ENCODE assay signal across 15 cellular contexts in genomic region chr10:35213699-35214098, GRCh38.
DNase-seq lines count a peak whose midpoint lies in the region; ATAC-seq, FAIRE-seq and TF ChIP-seq lines count a peak whose summit lies in the region.
"Had no signal": no experiment of that assay in that cellular context is flagged by ENCODE, and none has a peak within 500 bp of the region (broad histone marks: within the 10 kb centered on the region; RNA-seq: fewer than 3 reads in every experiment).

No MANE protein-coding gene starts in this region.

- peaks cover 55% of the 10 kb centered on the region for H3K36me3 Mint-ChIP-seq in activated CD8-positive, alpha-beta T cell treated with anti-CD3 and anti-CD28 coated beads, Interleukin-2, amount 10 ng/mL, durations not matched to agents 7 days and 5 days (ENCODE audit: low read depth)
- H3K36me3 Mint-ChIP-seq in effector memory CD8-positive, alpha-beta T cell (ENCODE audit: insufficient read depth): peaks cover 10% of the 10 kb centered on the region
- peaks cover 10% of the 10 kb centered on the region for H3K36me3 Mint-ChIP-seq in osteocyte (ENCODE audit: unreplicated experiment)

- no peaks in the 10 kb centered on the region for H3K79me2 ChIP-seq in SK-N-SH (ENCODE audit: insufficient read depth)

- no peak overlapping the region for H3K4me3 ChIP-seq in SK-N-SH (ENCODE audit: low read depth in 2 of 2, low read length in 1 of 2)
- H3K4me3 ChIP-seq: BLaER1 had no signal

- no peak overlapping the region for H2AFZ ChIP-seq in SK-N-SH (ENCODE audit: low read depth)

- TF ChIP-seq EP300 in SK-N-SH (IDR thresholded peaks at IDR 0.05; ENCODE audit: borderline replicate concordance in 1 of 2, low read depth in 1 of 2, low read length in 1 of 2): no peak

- peak; percentile 59 for FAIRE-seq in HTR-8/SVneo (lab: Jason Lieb, UNC)

- H3K36me3 ChIP-seq in SK-N-SH (replicated peaks in 1 of 2; ENCODE audit: control insufficient read depth in 1 of 2, insufficient read depth in 2 of 2, low read length in 1 of 2): no peaks in the 10 kb centered on the region
- H3K36me3 ChIP-seq: BLaER1 had no signal

- no peaks in the 10 kb centered on the region for H3K9me3 ChIP-seq in SK-N-SH
- H3K9me3 ChIP-seq: BLaER1 had no signal

- no peaks in the 10 kb centered on the region for H3K27me3 ChIP-seq in SK-N-SH (ENCODE audit: insufficient read depth)
- H3K27me3 ChIP-seq: BLaER1 had no signal

- DNase-seq in HTR-8/SVneo (ENCODE audit: insufficient read length, low spot score) (no peak), osteocyte (ENCODE audit: extremely low spot score, unreplicated experiment) (no peak), KG1 (lab: John Stamatoyannopoulos, UW) (no peak), SK-N-SH (no peak)
- no peak for DNase-seq in activated CD8-positive, alpha-beta T cell treated with anti-CD3 and anti-CD28 coated beads, Interleukin-2, amount 10 ng/mL, durations not matched to agents 7 days and 5 days
- DNase-seq in effector memory CD8-positive, alpha-beta T cell: no peak
- DNase-seq: H7, Karpas-422, MM.1S, NCI-H1105 treated with DMSO at 0.1 percent for 48 hours, NCI-H187, Right ventricle myocardium superior had no signal

- WGBS in SK-N-SH (ENCODE audit: low lambda C conversion rate): 91% methylated on average over 7 of the region's 7 CpGs

- no peaks in the 10 kb centered on the region for H3K9me2 ChIP-seq in SK-N-SH

- no peaks in the 10 kb centered on the region for H3K9me3 Mint-ChIP-seq in activated CD8-positive, alpha-beta T cell treated with anti-CD3 and anti-CD28 coated beads, Interleukin-2, amount 10 ng/mL, durations not matched to agents 7 days and 5 days (ENCODE audit: insufficient read depth)
- H3K9me3 Mint-ChIP-seq in effector memory CD8-positive, alpha-beta T cell: no peaks in the 10 kb centered on the region
- H3K9me3 Mint-ChIP-seq in osteocyte (ENCODE audit: unreplicated experiment): no peaks in the 10 kb centered on the region

- H3K27ac Mint-ChIP-seq in activated CD8-positive, alpha-beta T cell treated with anti-CD3 and anti-CD28 coated beads, Interleukin-2, amount 10 ng/mL, durations not matched to agents 7 days and 5 days: peak overlapping the region; percentile 8
- peak overlapping the region; percentile 44 to 76 for H3K27ac Mint-ChIP-seq in effector memory CD8-positive, alpha-beta T cell
- H3K27ac Mint-ChIP-seq in osteocyte (ENCODE audit: unreplicated experiment): peak overlapping the region; percentile 92

- H3K4me3 Mint-ChIP-seq in activated CD8-positive, alpha-beta T cell treated with anti-CD3 and anti-CD28 coated beads, Interleukin-2, amount 10 ng/mL, durations not matched to agents 7 days and 5 days: no peak overlapping the region
- H3K4me3 Mint-ChIP-seq in effector memory CD8-positive, alpha-beta T cell: no peak overlapping the region
- no peak overlapping the region for H3K4me3 Mint-ChIP-seq in osteocyte (ENCODE audit: unreplicated experiment)

- H3K4me1 Mint-ChIP-seq in activated CD8-positive, alpha-beta T cell treated with anti-CD3 and anti-CD28 coated beads, Interleukin-2, amount 10 ng/mL, durations not matched to agents 7 days and 5 days (ENCODE audit: low read depth): peaks cover 78% of the 10 kb centered on the region
- H3K4me1 Mint-ChIP-seq in effector memory CD8-positive, alpha-beta T cell (ENCODE audit: low read depth in 2 of 2): peaks cover 12 to 16% of the 10 kb centered on the region in 2 donors
- peaks cover 30% of the 10 kb centered on the region for H3K4me1 Mint-ChIP-seq in osteocyte (ENCODE audit: unreplicated experiment)

- H3F3A ChIP-seq in SK-N-SH (replicated peaks; ENCODE audit: insufficient read depth): no peaks in the 10 kb centered on the region

- TF ChIP-seq RAD21 in SK-N-SH (IDR thresholded peaks at IDR 0.05; ENCODE audit: low read length): no peak

- H3K27ac ChIP-seq in SK-N-SH (ENCODE audit: low read depth in 2 of 2, low read length in 1 of 2): no peak overlapping the region
- H3K27ac ChIP-seq: BLaER1 had no signal

- H4K20me1 ChIP-seq in SK-N-SH (ENCODE audit: insufficient read depth): no peaks in the 10 kb centered on the region
- H4K20me1 ChIP-seq: BLaER1 had no signal

- H3K27me3 Mint-ChIP-seq in activated CD8-positive, alpha-beta T cell treated with anti-CD3 and anti-CD28 coated beads, Interleukin-2, amount 10 ng/mL, durations not matched to agents 7 days and 5 days (ENCODE audit: low read depth): no peaks in the 10 kb centered on the region
- peaks cover 6% of the 10 kb centered on the region in 2 donors for H3K27me3 Mint-ChIP-seq in effector memory CD8-positive, alpha-beta T cell
- H3K27me3 Mint-ChIP-seq in osteocyte (ENCODE audit: unreplicated experiment): no peaks in the 10 kb centered on the region

- ATAC-seq in activated CD8-positive, alpha-beta T cell treated with anti-CD3 and anti-CD28 coated beads, Interleukin-2, amount 10 ng/mL, durations not matched to agents 7 days and 5 days: no peak
- no peak for ATAC-seq in effector memory CD8-positive, alpha-beta T cell (replicated peaks)
- ATAC-seq in GM19455 (IDR thresholded peaks at IDR 0.05; ENCODE audit: unreplicated experiment): no peak
- ATAC-seq: Panc1 had no signal

- H3K9ac ChIP-seq in SK-N-SH: no peak overlapping the region
- H3K9ac ChIP-seq: BLaER1 had no signal

- TF ChIP-seq CTCF in osteocyte (IDR thresholded peaks at IDR 0.05): no peak
- no peak for TF ChIP-seq CTCF in SK-N-SH (IDR thresholded peaks at IDR 0.05)

- POLR2A ChIA-PET in activated CD8-positive, alpha-beta T cell treated with anti-CD3 and anti-CD28 coated beads, Interleukin-2, amount 10 ng/mL, durations not matched to agents 7 days and 5 days (lab: Charles Lee): interaction anchor here (0.6 to 6.6 kb wide), 3 partner anchors 9 to 87 kb away, joined by 3 to 76 read pairs (median 5); partner anchors contain the start of gene CREM
- POLR2A ChIA-PET in SK-N-SH (lab: Yijun Ruan, JAX): no interaction called here

- no peaks in the 10 kb centered on the region; a peak in 1 of 4 replicates for H3K4me1 ChIP-seq in SK-N-SH (ENCODE audit: control insufficient read depth in 1 of 2, insufficient read depth in 2 of 2, low read depth in 1 of 2, low read length in 1 of 2)

- H3K4me2 ChIP-seq in SK-N-SH: no peak overlapping the region
- H3K4me2 ChIP-seq: BLaER1 had no signal

- CTCF ChIA-PET in activated CD8-positive, alpha-beta T cell treated with anti-CD3 and anti-CD28 coated beads, Interleukin-2, amount 10 ng/mL, durations not matched to agents 7 days and 5 days (lab: Charles Lee): interaction anchor here (1.1 to 12.5 kb wide), 6 partner anchors 9 to 220 kb away, joined by 4 to 346 read pairs (median 8); partner anchors contain the start of gene CREM
- CTCF ChIA-PET in SK-N-SH (lab: Yijun Ruan, JAX): interaction anchor here (0.5 to 2.7 kb wide), 6 partner anchors 9 to 292 kb away, joined by 3 to 14 read pairs (median 4); partner anchors contain the start of gene CREM

TF ChIP-seq in SK-N-SH, 30 proteins besides CTCF, POLR2A, EP300 and RAD21 (continues in another document):
- no peak for TF ChIP-seq TEAD4 (IDR thresholded peaks at IDR 0.05; ENCODE audit: borderline replicate concordance, insufficient read depth)
- TF ChIP-seq RFX5 (IDR thresholded peaks at IDR 0.05; ENCODE audit: low read length): no peak
- no peak for TF ChIP-seq MXI1 (IDR thresholded peaks at IDR 0.05; ENCODE audit: low read depth, low read length)
- no peak for TF ChIP-seq NFIC (IDR thresholded peaks at IDR 0.05; ENCODE audit: borderline replicate concordance)
- no peak for TF ChIP-seq CHD2 (IDR thresholded peaks at IDR 0.05; ENCODE audit: low read length, partially characterized antibody)
- no peak for TF ChIP-seq MEF2A (IDR thresholded peaks at IDR 0.05; ENCODE audit: borderline replicate concordance, low read depth)
- no peak for TF ChIP-seq ELF1 (IDR thresholded peaks at IDR 0.05)
- TF ChIP-seq SMC3 (IDR thresholded peaks at IDR 0.05; ENCODE audit: low read depth, low read length): no peak
- TF ChIP-seq USF1 (IDR thresholded peaks at IDR 0.05; ENCODE audit: borderline replicate concordance, low read depth): no peak
- TF ChIP-seq USF2 (IDR thresholded peaks at IDR 0.05; ENCODE audit: borderline replicate concordance, low read depth, low read length): no peak
- TF ChIP-seq SIN3A (IDR thresholded peaks at IDR 0.05; ENCODE audit: borderline replicate concordance, low read depth, low read length): no peak
- TF ChIP-seq JUND (IDR thresholded peaks at IDR 0.05): no peak
- TF ChIP-seq FOXJ3 (CRISPR knock-in tag; IDR thresholded peaks at IDR 0.05): no peak
- TF ChIP-seq ZBTB33 (IDR thresholded peaks at IDR 0.05; ENCODE audit: borderline replicate concordance, low read depth): no peak

Comparison
In these comparisons a context has a peak if more than half of its experiments do, and no peak if none do; other contexts are left out.
1. H3K27ac Mint-ChIP-seq: peak in every context shown above with its lines; median percentile 92 in osteocyte; 60 in effector memory CD8-positive, alpha-beta T cell; 8 in activated CD8-positive, alpha-beta T cell treated with anti-CD3 and anti-CD28 coated beads, Interleukin-2, amount 10 ng/mL, durations not matched to agents 7 days and 5 days.